In genomic region chr5:99025298-99026045, GRCh38 we compare ENCODE assay signal across 1 cellular context.
TF ChIP-seq lines count a peak whose summit lies in the region.

No MANE protein-coding gene starts in this region.

TF ChIP-seq in HepG2, 621 proteins besides CTCF, POLR2A, EP300 and RAD21 (continued from another document and continues in another):
- TF ChIP-seq BCL3 (CRISPR knock-in tag; IDR thresholded peaks at IDR 0.05), result no peak
- no peak for TF ChIP-seq FIP1L1 (IDR thresholded peaks at IDR 0.05; ENCODE audit: borderline replicate concordance, insufficient read depth, low read depth, low read length)
- TF ChIP-seq ZMYM2 (CRISPR knock-in tag; IDR thresholded peaks at IDR 0.05), result no peak
- no peak for TF ChIP-seq TMF1 (CRISPR knock-in tag; IDR thresholded peaks at IDR 0.05; ENCODE audit: low read depth)
- no peak for TF ChIP-seq ZNF354B (CRISPR knock-in tag; IDR thresholded peaks at IDR 0.05)
- no peak for TF ChIP-seq ZNF83 (CRISPR knock-in tag; IDR thresholded peaks at IDR 0.05; ENCODE audit: borderline replicate concordance)
- no peak for TF ChIP-seq ZNF350 (CRISPR knock-in tag; IDR thresholded peaks at IDR 0.05; ENCODE audit: borderline replicate concordance, low read depth)
- no peak; the same call in 1 of the 2 replicates for TF ChIP-seq NCOR1 (IDR thresholded peaks at IDR 0.05; ENCODE audit: borderline replicate concordance, low read length)
- no peak for TF ChIP-seq DMAP1 (CRISPR knock-in tag; IDR thresholded peaks at IDR 0.05)
- no peak for TF ChIP-seq GMEB1 (CRISPR knock-in tag; IDR thresholded peaks at IDR 0.05; ENCODE audit: borderline replicate concordance)
- peak; percentile 86; the same call in 1 of the 2 replicates for TF ChIP-seq HNRNPUL1 (IDR thresholded peaks at IDR 0.05; ENCODE audit: low read depth, low read length)
- no peak for TF ChIP-seq ZNF263 (CRISPR knock-in tag; IDR thresholded peaks at IDR 0.05)
- no peak for TF ChIP-seq PBX3 (CRISPR knock-in tag; IDR thresholded peaks at IDR 0.05; ENCODE audit: borderline replicate concordance)
- TF ChIP-seq SIN3B (IDR thresholded peaks at IDR 0.05; ENCODE audit: low read length), result no peak
- TF ChIP-seq YEATS4 (CRISPR knock-in tag; IDR thresholded peaks at IDR 0.05; ENCODE audit: borderline replicate concordance), result no peak
- TF ChIP-seq SIN3A (IDR thresholded peaks at IDR 0.05; ENCODE audit: borderline replicate concordance, low read depth, low read length), result no peak
- no peak for TF ChIP-seq CCAR2 (optimal IDR thresholded peaks at IDR 0.05; ENCODE audit: low read depth, low read length)
- peak; percentile 33; the same call in 1 of the 2 replicates for TF ChIP-seq RXRB (CRISPR knock-in tag; IDR thresholded peaks at IDR 0.05; ENCODE audit: borderline replicate concordance)
- no peak; the same call in 1 of the 2 replicates for TF ChIP-seq DRAP1 (CRISPR knock-in tag; IDR thresholded peaks at IDR 0.05)
- TF ChIP-seq ZNF773 (CRISPR knock-in tag; IDR thresholded peaks at IDR 0.05; ENCODE audit: borderline replicate concordance), result no peak
- no peak for TF ChIP-seq STAG1 (CRISPR knock-in tag; IDR thresholded peaks at IDR 0.05)
- no peak for TF ChIP-seq ZNF142 (CRISPR knock-in tag; IDR thresholded peaks at IDR 0.05)
- no peak for TF ChIP-seq E2F2 (CRISPR knock-in tag; IDR thresholded peaks at IDR 0.05; ENCODE audit: borderline replicate concordance)
- TF ChIP-seq FOXP1 (IDR thresholded peaks at IDR 0.05), result no peak
- TF ChIP-seq FOXP1 (CRISPR knock-in tag; IDR thresholded peaks at IDR 0.05), result peak; percentile 59
- TF ChIP-seq NFAT5 (CRISPR knock-in tag; IDR thresholded peaks at IDR 0.05), result no peak
- no peak for TF ChIP-seq RFXAP (CRISPR knock-in tag; IDR thresholded peaks at IDR 0.05; ENCODE audit: borderline replicate concordance)
- no peak for TF ChIP-seq TFDP2 (CRISPR knock-in tag; IDR thresholded peaks at IDR 0.05)
- TF ChIP-seq ZNF414 (CRISPR knock-in tag; IDR thresholded peaks at IDR 0.05), result no peak
- no peak for TF ChIP-seq MEIS1 (CRISPR knock-in tag; IDR thresholded peaks at IDR 0.05; ENCODE audit: borderline replicate concordance)
- TF ChIP-seq POGK (CRISPR knock-in tag; conservative IDR thresholded peaks at IDR 0.05), result no peak
- no peak for TF ChIP-seq ZBTB46 (CRISPR knock-in tag; IDR thresholded peaks at IDR 0.05; ENCODE audit: borderline replicate concordance)
- no peak for TF ChIP-seq ARNT (IDR thresholded peaks at IDR 0.05)
